ENCODE assay signal across 17 cellular contexts in the genomic region with DNA sequence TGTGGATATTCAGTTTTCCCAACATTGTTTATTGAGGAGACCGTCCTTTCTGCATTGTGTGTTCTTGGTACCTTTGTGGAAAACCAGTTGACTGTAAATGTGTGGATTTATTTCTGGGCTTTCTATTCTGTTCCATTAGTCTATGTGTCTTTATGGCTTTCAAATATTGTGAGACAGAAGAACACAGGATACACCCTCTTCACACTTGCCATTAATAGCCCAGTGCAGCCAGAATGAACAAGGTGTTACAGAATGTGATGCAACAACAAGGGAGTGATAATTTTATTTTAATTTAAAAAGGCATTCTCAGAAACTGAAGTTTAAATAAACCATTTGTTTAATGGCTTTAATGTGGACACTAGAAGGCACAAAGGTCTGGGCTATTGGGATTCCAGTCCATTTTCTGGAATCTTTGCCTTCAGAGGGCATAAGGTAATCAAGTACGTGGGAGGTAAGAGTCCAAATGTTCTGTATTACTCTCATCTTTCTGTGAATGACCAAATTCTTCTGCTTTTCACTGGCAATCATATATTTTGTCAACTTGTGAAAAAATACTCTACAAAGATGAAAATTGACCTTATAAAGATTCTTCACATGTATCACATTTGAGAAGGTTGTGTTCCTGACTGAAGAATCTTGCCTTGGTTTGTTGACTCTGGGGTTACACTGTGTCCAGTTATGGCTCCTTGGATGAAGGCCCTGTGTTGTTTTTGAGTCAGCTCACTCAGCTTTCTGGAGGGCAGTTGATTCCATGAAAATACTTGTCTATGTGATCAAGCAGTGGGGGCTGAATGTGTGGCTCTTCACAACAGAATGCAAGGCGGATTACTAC.
DNase-seq lines count a peak whose midpoint lies in the region; ATAC-seq, FAIRE-seq and TF ChIP-seq lines count a peak whose summit lies in the region.
"Had no signal": no experiment of that assay in that cellular context is flagged by ENCODE, and none has a peak within 500 bp of the region (broad histone marks: within the 10 kb centered on the region; RNA-seq: fewer than 3 reads in every experiment).

No MANE protein-coding gene starts in this region.

- peak overlapping the region; percentile 18; the same call in 1 of the 2 replicates for H3K18ac ChIP-seq in IMR-90 (ENCODE audit: low read depth, low read length)

- no peak for TF ChIP-seq RAD21 in IMR-90 (IDR thresholded peaks at IDR 0.05; ENCODE audit: low read length)

- no peak overlapping the region for H3K4me2 ChIP-seq in IMR-90 (ENCODE audit: low read depth, low read length)
- no peak overlapping the region for H3K4me2 ChIP-seq in astrocyte (ENCODE audit: low read length)
- no peak overlapping the region for H3K4me2 ChIP-seq in smooth muscle cell

- no peak overlapping the region for H2BK5ac ChIP-seq in IMR-90 (ENCODE audit: low read depth, low read length, poor library complexity, severe bottlenecking)

- in situ Hi-C loops in IMR-90 (cut with MboI; ENCODE audit: low sequenced_read_pairs) = no loop called here

- H3K79me2 ChIP-seq in astrocyte (ENCODE audit: insufficient read depth, low read length) (no peaks in the 10 kb centered on the region), smooth muscle cell (ENCODE audit: low read depth) (no peaks in the 10 kb centered on the region)

- H3K4me1 ChIP-seq in IMR-90 (ENCODE audit: control insufficient read depth, insufficient read depth, low read length) (peaks cover 5% of the 10 kb centered on the region; the same call in 1 of the 2 replicates), astrocyte (ENCODE audit: insufficient read depth, low read length) (peaks cover 22% of the 10 kb centered on the region), right cardiac atrium (ENCODE audit: control insufficient read depth, insufficient read depth, low read length) (peaks cover 11% of the 10 kb centered on the region), testis (peaks cover 26% of the 10 kb centered on the region), smooth muscle cell (ENCODE audit: low read depth) (no peaks in the 10 kb centered on the region)
- H3K4me1 ChIP-seq: BE2C, Peyer's patch had no signal

- no peaks in the 10 kb centered on the region for H3K9me3 Mint-ChIP-seq in astrocyte (ENCODE audit: unreplicated experiment)

- H3K36me3 Mint-ChIP-seq in astrocyte (ENCODE audit: low read depth, unreplicated experiment) = no peaks in the 10 kb centered on the region
- H3K36me3 Mint-ChIP-seq: CD4-positive, alpha-beta memory T cell had no signal

- TF ChIP-seq POLR2A in IMR-90 (IDR thresholded peaks at IDR 0.05; ENCODE audit: low read depth, low read length) (no peak), testis (IDR thresholded peaks at IDR 0.05) (no peak)

- H4K20me1 ChIP-seq in IMR-90 (ENCODE audit: insufficient read depth, low read length) = no peaks in the 10 kb centered on the region
- no peaks in the 10 kb centered on the region for H4K20me1 ChIP-seq in astrocyte (ENCODE audit: insufficient read depth, low read length)
- H4K20me1 ChIP-seq in smooth muscle cell (ENCODE audit: low read depth) = no peaks in the 10 kb centered on the region

- no peak overlapping the region for H3K14ac ChIP-seq in IMR-90 (replicated peaks; ENCODE audit: low read depth, low read length)

- H3F3A ChIP-seq in smooth muscle cell (ENCODE audit: low read depth) = no peaks in the 10 kb centered on the region

- H3K4me1 Mint-ChIP-seq in astrocyte (ENCODE audit: low read depth, unreplicated experiment) = peaks cover 3% of the 10 kb centered on the region
- H3K4me1 Mint-ChIP-seq: CD4-positive, alpha-beta memory T cell had no signal

- no peak overlapping the region for H3K4ac ChIP-seq in IMR-90 (ENCODE audit: low read depth, low read length)

- no peak overlapping the region for H2BK15ac ChIP-seq in IMR-90 (ENCODE audit: low read depth, low read length)

- H4K5ac ChIP-seq in IMR-90 (ENCODE audit: low read depth, low read length) = peak overlapping the region; percentile 38; the same call in 1 of the 2 replicates

- H3K4me3 Mint-ChIP-seq in astrocyte (ENCODE audit: unreplicated experiment) = no peak overlapping the region
- H3K4me3 Mint-ChIP-seq: CD4-positive, alpha-beta memory T cell had no signal

- no peak overlapping the region for H2AK9ac ChIP-seq in IMR-90 (replicated peaks; ENCODE audit: low read depth, low read length, poor library complexity)

- H4K91ac ChIP-seq in IMR-90 (ENCODE audit: insufficient read depth, low read depth, low read length) = no peak overlapping the region

- dilution Hi-C loops in IMR-90 (cut with HindIII; ENCODE audit: low sequenced_read_pairs, unreplicated experiment) = no loop called here

- no CpG with 5 or more reads among the region's 3 CpGs for WGBS in IMR-90 (ENCODE audit: extremely low coverage in 2 of 2, insufficient read length in 1 of 2), 2 experiments
- WGBS in right cardiac atrium = 86% methylated on average over 3 of the region's 3 CpGs
- 59 to 71% methylated on average over 3 of the region's 3 CpGs for WGBS in testis, 2 donors
- WGBS in smooth muscle cell (ENCODE audit: low lambda C conversion rate) = 98% methylated on average over 3 of the region's 3 CpGs

- no peak overlapping the region for H3K27ac Mint-ChIP-seq in astrocyte (ENCODE audit: unreplicated experiment)
- H3K27ac Mint-ChIP-seq: CD4-positive, alpha-beta memory T cell had no signal

- H2AFZ ChIP-seq in IMR-90 (replicated peaks; ENCODE audit: low read length, poor library complexity) (no peak overlapping the region), astrocyte (ENCODE audit: low read depth, low read length) (no peak overlapping the region), smooth muscle cell (ENCODE audit: low read depth) (no peak overlapping the region)

- CTCF ChIA-PET in IMR-90 (lab: Yijun Ruan, JAX) = no interaction called here

- H3K79me1 ChIP-seq in IMR-90 (ENCODE audit: low read depth in 1 of 2, low read length in 2 of 2) = no peaks in the 10 kb centered on the region

- intact Hi-C loops in IMR-90 (cut with micrococcal nuclease) = no loop called here
- intact Hi-C loops in right cardiac atrium (cut with DNase I) = no loop called here
- intact Hi-C loops in testis (cut with DNase I; ENCODE audit: low total_unique reads) = loop anchor here (10.0 kb wide), 1 partner anchor 59 kb away; no protein-coding TSS in a partner anchor

- no TSS peak for BruUV-seq in IMR-90 (replicated peaks; lab: Mats Ljungman, UMichigan)

- no peak overlapping the region for H3K23ac ChIP-seq in IMR-90 (ENCODE audit: low read depth, low read length)

- H3K9me3 ChIP-seq in IMR-90 (ENCODE audit: control insufficient read depth, insufficient read depth, low read length) (no peaks in the 10 kb centered on the region), astrocyte (ENCODE audit: insufficient read depth, low read depth, low read length) (no peaks in the 10 kb centered on the region), right cardiac atrium (ENCODE audit: control insufficient read depth, low read length) (no peaks in the 10 kb centered on the region), testis (no peaks in the 10 kb centered on the region), smooth muscle cell (replicated peaks; ENCODE audit: low read depth) (no peaks in the 10 kb centered on the region)
- H3K9me3 ChIP-seq: BE2C, Peyer's patch had no signal

- no peak overlapping the region for H2BK120ac ChIP-seq in IMR-90 (ENCODE audit: low read depth, low read length)

- POLR2A ChIA-PET in IMR-90 (lab: Charles Lee; ENCODE audit: unreplicated experiment) = no interaction called here

- no peak for TF ChIP-seq CTCF in IMR-90 (conservative IDR thresholded peaks at IDR 0.05; ENCODE audit: low read depth, low read length)
- no peak for TF ChIP-seq CTCF in astrocyte (IDR thresholded peaks at IDR 0.05; ENCODE audit: insufficient read depth, low read depth, low read length)
- TF ChIP-seq CTCF in testis (IDR thresholded peaks at IDR 0.05) = no peak
- TF ChIP-seq CTCF in smooth muscle cell (IDR thresholded peaks at IDR 0.05; ENCODE audit: borderline replicate concordance, insufficient read depth, poor library complexity, severe bottlenecking) = no peak

- H3K27me3 Mint-ChIP-seq in astrocyte (ENCODE audit: low read depth, unreplicated experiment) = no peaks in the 10 kb centered on the region
- H3K27me3 Mint-ChIP-seq: CD4-positive, alpha-beta memory T cell had no signal

- H3K9me1 ChIP-seq in IMR-90 (ENCODE audit: insufficient read depth, low read length) = no peaks in the 10 kb centered on the region

- no peak overlapping the region for H2BK20ac ChIP-seq in IMR-90 (ENCODE audit: low read depth, low read length)

- H3K36me3 ChIP-seq in IMR-90 (ENCODE audit: control insufficient read depth, insufficient read depth, low read length) (no peaks in the 10 kb centered on the region), astrocyte (ENCODE audit: insufficient read depth, low read length) (no peaks in the 10 kb centered on the region), testis (ENCODE audit: low read depth, missing control alignments) (no peaks in the 10 kb centered on the region), smooth muscle cell (ENCODE audit: low read depth) (no peaks in the 10 kb centered on the region)
- H3K36me3 ChIP-seq: BE2C, Peyer's patch had no signal

- H4K8ac ChIP-seq in IMR-90 (ENCODE audit: low read depth in 2 of 2, low read length in 2 of 2) = no peak overlapping the region

- H3K4me3 ChIP-seq in IMR-90 (ENCODE audit: insufficient read depth, low read depth, low read length) (no peak overlapping the region), astrocyte (ENCODE audit: insufficient read depth, low read depth, low read length) (no peak overlapping the region), right cardiac atrium (ENCODE audit: low read length) (no peak overlapping the region), testis (no peak overlapping the region), smooth muscle cell (no peak overlapping the region)
- H3K4me3 ChIP-seq: Peyer's patch had no signal

- H3K56ac ChIP-seq in IMR-90 (ENCODE audit: extremely low read depth, insufficient read depth, low read length) = no peak overlapping the region

- H3K9ac ChIP-seq in IMR-90 (ENCODE audit: low read depth, low read length) (no peak overlapping the region), astrocyte (ENCODE audit: low read length) (no peak overlapping the region), smooth muscle cell (ENCODE audit: low read depth) (no peak overlapping the region)

- H3K27me3 ChIP-seq in IMR-90 (ENCODE audit: control insufficient read depth, insufficient read depth, low read length) = no peaks in the 10 kb centered on the region
- H3K27me3 ChIP-seq in astrocyte (ENCODE audit: insufficient read depth, low read length) = no peaks in the 10 kb centered on the region
- H3K27me3 ChIP-seq in right cardiac atrium (ENCODE audit: control insufficient read depth, insufficient read depth) = no peaks in the 10 kb centered on the region
- H3K27me3 ChIP-seq in testis = no peaks in the 10 kb centered on the region
- H3K27me3 ChIP-seq in smooth muscle cell (ENCODE audit: low read depth) = no peaks in the 10 kb centered on the region
- H3K27me3 ChIP-seq: Peyer's patch had no signal

- H2AK5ac ChIP-seq in IMR-90 (ENCODE audit: low read depth, low read length) = no peak overlapping the region

- peak; percentile 68 for FAIRE-seq in astrocyte (lab: Jason Lieb, UNC)

- H3K27ac ChIP-seq in IMR-90 (ENCODE audit: insufficient read depth, low read length) (no peak overlapping the region), astrocyte (ENCODE audit: low read depth, low read length) (no peak overlapping the region), right cardiac atrium (ENCODE audit: low read length) (peak overlapping the region; percentile 78), testis (peak overlapping the region in 1 of 2 donors; percentile 6), smooth muscle cell (ENCODE audit: low read depth) (no peak overlapping the region)
- H3K27ac ChIP-seq: Peyer's patch had no signal

- peak; percentile 51 for ATAC-seq in IMR-90 (ENCODE audit: low read depth)
- peak in 1 of 2 donors; percentile 62 for ATAC-seq in right cardiac atrium
- ATAC-seq in GM18520 (IDR thresholded peaks at IDR 0.05; ENCODE audit: unreplicated experiment) = no peak

- DNase-seq in IMR-90 (peak; percentile 38), astrocyte (ENCODE audit: low read depth) (no peak), right cardiac atrium (no peak), testis (peak; percentile 42), smooth muscle cell (lab: John Stamatoyannopoulos, UW; ENCODE audit: unreplicated experiment) (no peak)
- DNase-seq in stimulated activated CD4-positive, alpha-beta T cell treated with anti-CD3 and anti-CD28 coated beads, Interleukin-1b, Interleukin-23, amount 100 ng/mL, for 48 hours = no peak
- DNase-seq: BE2C; CD4-positive, alpha-beta memory T cell; GOT3; Karpas-422; NCI-H187 treated with DMSO at 0.1 percent for 48 hours; NCI-H2171 treated with DMSO at 0.1 percent for 48 hours; NCI-H510A; NCI-H82; Peyer's patch; SHP77 treated with DMSO at 0.1 percent for 48 hours had no signal

Comparison
In these comparisons a context has a peak if more than half of its experiments do, and no peak if none do; other contexts are left out.
1. DNase-seq: peak in IMR-90 (single experiment) and testis (single experiment); none in astrocyte (single experiment), right cardiac atrium (0 of 3), stimulated activated CD4-positive, alpha-beta T cell treated with anti-CD3 and anti-CD28 coated beads, Interleukin-1b, Interleukin-23, amount 100 ng/mL, for 48 hours (single experiment) and smooth muscle cell (single experiment).